Comparison of ENCODE assay signal across 24 cellular contexts in the genomic region with DNA sequence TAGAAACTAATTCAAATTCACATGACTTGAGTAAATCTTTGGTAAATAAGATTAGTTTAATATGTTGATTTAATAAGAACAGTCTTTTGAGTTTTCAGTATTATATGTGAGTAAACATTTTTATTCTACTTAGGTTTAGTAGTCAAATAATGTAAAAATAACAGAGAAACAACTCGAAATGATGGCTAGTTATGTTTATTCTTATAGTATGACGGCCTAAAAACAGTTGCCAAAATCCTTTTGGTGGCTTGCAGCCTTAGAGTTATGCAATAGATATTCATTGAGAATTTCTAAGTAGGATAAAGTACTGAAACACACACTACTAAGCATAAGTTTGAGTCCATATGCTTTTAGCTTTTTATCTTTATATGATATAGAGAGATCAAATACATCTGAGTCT.
A peak's percentile ranks its signal among the peaks of the same experiment; 100 is the strongest.
DNase-seq lines count a peak whose midpoint lies in the region; ATAC-seq, FAIRE-seq and TF ChIP-seq lines count a peak whose summit lies in the region.
"Had no signal": no experiment of that assay in that cellular context is flagged by ENCODE, and none has a peak within 500 bp of the region (broad histone marks: within the 10 kb centered on the region; RNA-seq: fewer than 3 reads in every experiment).

No MANE protein-coding gene starts in this region.

- FAIRE-seq in A549 (lab: Jason Lieb, UNC): peak; percentile 18
- peak; percentile 43 for FAIRE-seq in islet of Langerhans (lab: Jason Lieb, UNC)
- FAIRE-seq: A204.1, GM12892, GM19239 had no signal

- TF ChIP-seq RAD21 in A549 (conservative IDR thresholded peaks at IDR 0.05 in 1 of 2, IDR thresholded peaks at IDR 0.05 in 1 of 2): no peak

- POLR2A ChIA-PET in A549 (lab: Yijun Ruan, JAX): no interaction called here

- DNase-seq in A549 (ENCODE audit: low read depth in 1 of 2, low spot score in 1 of 2) (no peak), GM03348 (ENCODE audit: low spot score) (peak; percentile 5), NCI-H774 (lab: John Stamatoyannopoulos, UW) (no peak), GM19238 (ENCODE audit: insufficient read length, low spot score) (no peak)
- DNase-seq in stimulated activated CD4-positive, alpha-beta T cell treated with anti-CD3 and anti-CD28 coated beads, Interleukin-4, amount 100 ng/mL, for 24 hours: no peak
- DNase-seq: ACHN; AML-193; C1 segment of cervical spinal cord; Calu3; CD4-positive, alpha-beta memory T cell; COR-L47; DMS53; DMS79 treated with DMSO at 0.1 percent for 48 hours; GF-D8; H9 had no signal

- WGBS in A549 (ENCODE audit: missing lambda C conversion rate): 39% methylated on average over 2 of the region's 2 CpGs

- TF ChIP-seq POLR2A in A549 (IDR thresholded peaks at IDR 0.05; ENCODE audit: low read length): no peak

- CTCF ChIA-PET in A549 (lab: Yijun Ruan, JAX): no interaction called here

- no peak for TF ChIP-seq EP300 in A549 (IDR thresholded peaks at IDR 0.05)

- TF ChIP-seq CTCF in A549 (IDR thresholded peaks at IDR 0.05) (no peak), VCaP (conservative IDR thresholded peaks at IDR 0.05) (no peak)

- no peaks in the 10 kb centered on the region for H3K9me3 ChIP-seq in A549

- H3K4me1 ChIP-seq in A549: 0 out of 3 replicates have a peak, but pooled peaks cover 4% of the 10 kb centered on the region

- H3K4me2 ChIP-seq in A549: no peak overlapping the region
- H3K4me2 ChIP-seq: GM23338 had no signal

- H3K27ac ChIP-seq in A549 (no peak overlapping the region), VCaP (peak overlapping the region; percentile 57)
- H3K27ac ChIP-seq: 22Rv1 had no signal

- ATAC-seq in A549: no peak
- no peak for ATAC-seq in HG03354 (IDR thresholded peaks at IDR 0.05; ENCODE audit: poor library complexity, severe bottlenecking, unreplicated experiment)
- ATAC-seq: GM23338, HCT116 had no signal

- no peak overlapping the region for H3K4me3 ChIP-seq in A549
- H3K4me3 ChIP-seq: GM23338 had no signal

TF ChIP-seq in A549, 52 proteins besides CTCF, POLR2A, EP300 and RAD21:
- no peak for TF ChIP-seq MAFK (IDR thresholded peaks at IDR 0.05; ENCODE audit: partially characterized antibody)
- TF ChIP-seq RFX5 (IDR thresholded peaks at IDR 0.05): no peak
- TF ChIP-seq, protein P1, sequence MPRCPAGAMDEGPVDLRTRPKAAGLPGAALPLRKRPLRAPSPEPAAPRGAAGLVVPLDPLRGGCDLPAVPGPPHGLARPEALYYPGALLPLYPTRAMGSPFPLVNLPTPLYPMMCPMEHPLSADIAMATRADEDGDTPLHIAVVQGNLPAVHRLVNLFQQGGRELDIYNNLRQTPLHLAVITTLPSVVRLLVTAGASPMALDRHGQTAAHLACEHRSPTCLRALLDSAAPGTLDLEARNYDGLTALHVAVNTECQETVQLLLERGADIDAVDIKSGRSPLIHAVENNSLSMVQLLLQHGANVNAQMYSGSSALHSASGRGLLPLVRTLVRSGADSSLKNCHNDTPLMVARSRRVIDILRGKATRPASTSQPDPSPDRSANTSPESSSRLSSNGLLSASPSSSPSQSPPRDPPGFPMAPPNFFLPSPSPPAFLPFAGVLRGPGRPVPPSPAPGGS (IDR thresholded peaks at IDR 0.05): no peak
- no peak for TF ChIP-seq ZNF302 (CRISPR knock-in tag; IDR thresholded peaks at IDR 0.05)
- TF ChIP-seq CBX8 (IDR thresholded peaks at IDR 0.05): no peak
- TF ChIP-seq POLR2AphosphoS2 (conservative IDR thresholded peaks at IDR 0.05; ENCODE audit: low read length): no peak
- TF ChIP-seq, protein P2, sequence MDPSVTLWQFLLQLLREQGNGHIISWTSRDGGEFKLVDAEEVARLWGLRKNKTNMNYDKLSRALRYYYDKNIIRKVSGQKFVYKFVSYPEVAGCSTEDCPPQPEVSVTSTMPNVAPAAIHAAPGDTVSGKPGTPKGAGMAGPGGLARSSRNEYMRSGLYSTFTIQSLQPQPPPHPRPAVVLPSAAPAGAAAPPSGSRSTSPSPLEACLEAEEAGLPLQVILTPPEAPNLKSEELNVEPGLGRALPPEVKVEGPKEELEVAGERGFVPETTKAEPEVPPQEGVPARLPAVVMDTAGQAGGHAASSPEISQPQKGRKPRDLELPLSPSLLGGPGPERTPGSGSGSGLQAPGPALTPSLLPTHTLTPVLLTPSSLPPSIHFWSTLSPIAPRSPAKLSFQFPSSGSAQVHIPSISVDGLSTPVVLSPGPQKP (IDR thresholded peaks at IDR 0.05; ENCODE audit: low read depth, low read length): no peak
- TF ChIP-seq PHF8 (IDR thresholded peaks at IDR 0.05; ENCODE audit: borderline replicate concordance, low read depth): no peak
- TF ChIP-seq CBX2 (IDR thresholded peaks at IDR 0.05; ENCODE audit: borderline replicate concordance, low read depth): no peak
- no peak for TF ChIP-seq EHF (CRISPR knock-in tag; IDR thresholded peaks at IDR 0.05)
- no peak for TF ChIP-seq FOSL2 (IDR thresholded peaks at IDR 0.05)
- TF ChIP-seq FOSL2 (CRISPR knock-in tag; IDR thresholded peaks at IDR 0.05): no peak
- TF ChIP-seq MYC (IDR thresholded peaks at IDR 0.05; ENCODE audit: borderline replicate concordance, low read length): no peak
- TF ChIP-seq JUN (IDR thresholded peaks at IDR 0.05): no peak
- no peak for TF ChIP-seq FOXS1 (CRISPR knock-in tag; IDR thresholded peaks at IDR 0.05)
